Comparison of ENCODE assay signal across 18 cellular contexts in genomic region chr4:159871141-159871540, GRCh38.
DNase-seq lines count a peak whose midpoint lies in the region; ATAC-seq, FAIRE-seq and TF ChIP-seq lines count a peak whose summit lies in the region.
"Had no signal": no experiment of that assay in that cellular context is flagged by ENCODE, and none has a peak within 500 bp of the region (broad histone marks: within the 10 kb centered on the region; RNA-seq: fewer than 3 reads in every experiment).

No MANE protein-coding gene starts in this region.

- no peak overlapping the region for H2AFZ ChIP-seq in astrocyte (ENCODE audit: low read depth, low read length)
- H2AFZ ChIP-seq in HepG2 (ENCODE audit: low read length), result no peak overlapping the region

- TF ChIP-seq POLR2A in HepG2 (IDR thresholded peaks at IDR 0.05; ENCODE audit: insufficient read depth in 1 of 2, low read depth in 2 of 2, low read length in 2 of 2), result no peak

- H3K36me3 Mint-ChIP-seq in astrocyte (ENCODE audit: low read depth, unreplicated experiment), result peaks cover 2% of the 10 kb centered on the region
- H3K36me3 Mint-ChIP-seq: CD8-positive, alpha-beta T cell; IgD-negative memory B cell had no signal

- H3K27ac Mint-ChIP-seq in astrocyte (ENCODE audit: unreplicated experiment), result no peak overlapping the region
- H3K27ac Mint-ChIP-seq: CD8-positive, alpha-beta T cell; IgD-negative memory B cell had no signal

- no peaks in the 10 kb centered on the region for H3K4me1 Mint-ChIP-seq in astrocyte (ENCODE audit: low read depth, unreplicated experiment)
- H3K4me1 Mint-ChIP-seq: IgD-negative memory B cell had no signal

- in situ Hi-C loops in HepG2 (cut with HindIII; ENCODE audit: extremely low pct_ligation_motif_present, low pct_unique_long_range_greater_than_20kb), result no loop called here

- peaks cover 9% of the 10 kb centered on the region for H3K9me3 Mint-ChIP-seq in astrocyte (ENCODE audit: unreplicated experiment)

- no peak overlapping the region for H3K4me3 Mint-ChIP-seq in astrocyte (ENCODE audit: unreplicated experiment)
- H3K4me3 Mint-ChIP-seq: CD8-positive, alpha-beta T cell; IgD-negative memory B cell had no signal

- CTCF ChIA-PET in HepG2 (lab: Yijun Ruan, JAX; ENCODE audit: low intra/inter-chr PET ratio, low total read pairs), result no interaction called here

- POLR2A ChIA-PET in HepG2 (lab: Yijun Ruan, JAX), result no interaction called here

- H4K20me1 ChIP-seq in astrocyte (ENCODE audit: insufficient read depth, low read length) (no peaks in the 10 kb centered on the region), HepG2 (ENCODE audit: insufficient read depth, low read length) (no peaks in the 10 kb centered on the region)
- H4K20me1 ChIP-seq: BLaER1 treated with 17β-estradiol and CSF1 and Interleukin-3, amounts not matched to agents 10 nM and 100 nM had no signal

- H3K9me3 ChIP-seq in astrocyte (ENCODE audit: insufficient read depth, low read depth, low read length) (no peaks in the 10 kb centered on the region), HepG2 (ENCODE audit: low read length) (no peaks in the 10 kb centered on the region)

- H3K4me2 ChIP-seq in astrocyte (ENCODE audit: low read length) (no peak overlapping the region), HepG2 (ENCODE audit: low read depth, low read length) (no peak overlapping the region)
- H3K4me2 ChIP-seq: BLaER1 treated with 17β-estradiol and CSF1 and Interleukin-3, amounts not matched to agents 10 nM and 100 nM had no signal

- FAIRE-seq in astrocyte (lab: Jason Lieb, UNC) (no peak), urothelium cell line (lab: Jason Lieb, UNC) (no peak), HepG2 (lab: Jason Lieb, UNC) (no peak)
- FAIRE-seq: GM12892, GM18507, H1 had no signal

- H3K9ac ChIP-seq in astrocyte (ENCODE audit: low read length) (no peak overlapping the region), HepG2 (ENCODE audit: insufficient read depth, low read depth, low read length) (no peak overlapping the region)
- H3K9ac ChIP-seq: BLaER1 treated with 17β-estradiol and CSF1 and Interleukin-3, amounts not matched to agents 10 nM and 100 nM had no signal

- DNase-seq in HT1080 (ENCODE audit: low read depth), result peak; percentile 58
- peak; percentile 64 for DNase-seq in astrocyte (ENCODE audit: low read depth)
- peak; percentile 63 for DNase-seq in glomerular visceral epithelial cell (ENCODE audit: extremely low spot score)
- peak; percentile 14 for DNase-seq in urothelium cell line (ENCODE audit: low spot score)
- DNase-seq in HepG2 (ENCODE audit: low spot score), result no peak
- no peak for DNase-seq in dedifferentiated amniotic fluid mesenchymal stem cell (ENCODE audit: extremely low spot score)
- DNase-seq: CD8-positive, alpha-beta T cell; DMS53; Karpas-422; NCI-H1092 treated with DMSO at 0.1 percent for 48 hours; NCI-H2081 treated with DMSO at 0.1 percent for 48 hours; Right ventricle myocardium superior had no signal

- ATAC-seq in GM18517 (IDR thresholded peaks at IDR 0.05; ENCODE audit: unreplicated experiment) (no peak), HepG2 (no peak)
- ATAC-seq: CD8-positive, alpha-beta T cell had no signal

- H3K4me3 ChIP-seq in astrocyte (ENCODE audit: insufficient read depth, low read depth, low read length), result no peak overlapping the region
- no peak overlapping the region for H3K4me3 ChIP-seq in HepG2 (replicated peaks in 1 of 3; ENCODE audit: insufficient read depth in 1 of 3, low read depth in 2 of 3, low read length in 3 of 3)
- H3K4me3 ChIP-seq: BLaER1 treated with 17β-estradiol and CSF1 and Interleukin-3, amounts not matched to agents 10 nM and 100 nM had no signal

- H3K79me2 ChIP-seq in astrocyte (ENCODE audit: insufficient read depth, low read length) (no peaks in the 10 kb centered on the region), HepG2 (ENCODE audit: insufficient read depth, low read length) (no peaks in the 10 kb centered on the region)

- no TSS peak for BruUV-seq in HepG2 (replicated peaks; lab: Mats Ljungman, UMichigan)

- H3K27ac ChIP-seq in astrocyte (ENCODE audit: low read depth, low read length) (no peak overlapping the region), HepG2 (ENCODE audit: extremely low read length, insufficient read depth, low read length) (no peak overlapping the region)
- H3K27ac ChIP-seq: BLaER1 treated with 17β-estradiol and CSF1 and Interleukin-3, amounts not matched to agents 10 nM and 100 nM had no signal

- WGBS in HepG2 (ENCODE audit: low lambda C conversion rate), result 0% methylated on average over 1 of the region's 1 CpG

- H3K4me1 ChIP-seq in astrocyte (ENCODE audit: insufficient read depth, low read length), result no peaks in the 10 kb centered on the region
- H3K4me1 ChIP-seq in HepG2 (ENCODE audit: insufficient read depth, low read length), result no peaks in the 10 kb centered on the region
- H3K4me1 ChIP-seq: BLaER1 treated with 17β-estradiol and CSF1 and Interleukin-3, amounts not matched to agents 10 nM and 100 nM had no signal

- no peaks in the 10 kb centered on the region for H3K27me3 ChIP-seq in astrocyte (ENCODE audit: insufficient read depth, low read length)
- no peaks in the 10 kb centered on the region for H3K27me3 ChIP-seq in HepG2 (ENCODE audit: control insufficient read depth in 1 of 2, insufficient read depth in 2 of 2, low read length in 2 of 2)
- H3K27me3 ChIP-seq: BLaER1 treated with 17β-estradiol and CSF1 and Interleukin-3, amounts not matched to agents 10 nM and 100 nM had no signal

- intact Hi-C loops in HepG2 (cut with micrococcal nuclease; ENCODE audit: unreplicated experiment), result no loop called here

- H3K36me3 ChIP-seq in astrocyte (ENCODE audit: insufficient read depth, low read length) (no peaks in the 10 kb centered on the region), HepG2 (replicated peaks in 1 of 2; ENCODE audit: control insufficient read depth in 1 of 2, insufficient read depth in 2 of 2, low read length in 2 of 2) (no peaks in the 10 kb centered on the region)
- H3K36me3 ChIP-seq: BLaER1 treated with 17β-estradiol and CSF1 and Interleukin-3, amounts not matched to agents 10 nM and 100 nM had no signal

- TF ChIP-seq RAD21 in HepG2 (CRISPR knock-in tag; IDR thresholded peaks at IDR 0.05), result no peak

- TF ChIP-seq EP300 in HepG2 (IDR thresholded peaks at IDR 0.05; ENCODE audit: low read depth in 2 of 2, low read length in 2 of 2), result no peak
- no peak for TF ChIP-seq EP300 in HepG2 (CRISPR knock-in tag; IDR thresholded peaks at IDR 0.05; ENCODE audit: borderline replicate concordance)

- H3K27me3 Mint-ChIP-seq in astrocyte (ENCODE audit: low read depth, unreplicated experiment), result no peaks in the 10 kb centered on the region
- H3K27me3 Mint-ChIP-seq: IgD-negative memory B cell had no signal

- TF ChIP-seq CTCF in astrocyte (IDR thresholded peaks at IDR 0.05; ENCODE audit: insufficient read depth, low read depth, low read length) (no peak), HepG2 (CRISPR knock-in tag; IDR thresholded peaks at IDR 0.05) (no peak)

TF ChIP-seq in HepG2, 621 proteins besides CTCF, POLR2A, EP300 and RAD21:
- TF ChIP-seq KMT2A (CRISPR knock-in tag; IDR thresholded peaks at IDR 0.05), result no peak
- no peak for TF ChIP-seq ZFP37 (CRISPR knock-in tag; IDR thresholded peaks at IDR 0.05; ENCODE audit: borderline replicate concordance)
- TF ChIP-seq NR3C1 (CRISPR knock-in tag; IDR thresholded peaks at IDR 0.05), result no peak
- TF ChIP-seq CAMTA2 (CRISPR knock-in tag; IDR thresholded peaks at IDR 0.05; ENCODE audit: borderline replicate concordance), result no peak
- TF ChIP-seq MIXL1 (CRISPR knock-in tag; IDR thresholded peaks at IDR 0.05), result no peak
- no peak for TF ChIP-seq ZNF746 (CRISPR knock-in tag; IDR thresholded peaks at IDR 0.05)
- no peak for TF ChIP-seq GFI1 (CRISPR knock-in tag; IDR thresholded peaks at IDR 0.05; ENCODE audit: borderline replicate concordance)
- TF ChIP-seq NFKBIZ (CRISPR knock-in tag; IDR thresholded peaks at IDR 0.05), result no peak
- no peak for TF ChIP-seq HNRNPLL (IDR thresholded peaks at IDR 0.05; ENCODE audit: low read depth, low read length, poor library complexity, severe bottlenecking)

Comparison
In these comparisons a context has a peak if more than half of its experiments do, and no peak if none do; other contexts are left out.
1. DNase-seq: peak in HT1080 (single experiment), astrocyte (single experiment), glomerular visceral epithelial cell (single experiment) and urothelium cell line (single experiment); none in HepG2 (single experiment) and dedifferentiated amniotic fluid mesenchymal stem cell (single experiment).